1 cellular context compared by ENCODE assay signal in the genomic region with DNA sequence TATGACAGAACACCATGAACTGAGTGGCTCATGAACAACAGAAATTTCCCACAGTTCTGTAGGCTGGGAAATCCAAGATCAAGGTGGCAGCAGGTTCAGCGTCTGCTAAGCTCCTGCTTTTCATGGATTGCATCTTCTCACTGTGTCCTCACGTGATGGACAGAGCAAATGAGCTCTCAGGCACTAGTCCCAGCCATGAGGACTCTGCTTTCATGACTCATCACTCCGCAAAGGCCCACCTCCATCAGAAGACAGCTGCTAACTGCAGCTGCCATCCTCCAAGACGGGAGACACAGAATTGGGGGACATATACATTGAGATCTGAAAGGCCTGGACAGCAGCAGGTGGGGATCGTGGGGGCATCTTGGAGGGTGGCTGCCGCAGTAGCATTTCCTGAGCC.
A peak's percentile ranks its signal among the peaks of the same experiment; 100 is the strongest.
TF ChIP-seq lines count a peak whose summit lies in the region.

No MANE protein-coding gene starts in this region.

TF ChIP-seq in HepG2, 621 proteins besides CTCF, POLR2A, EP300 and RAD21:
- TF ChIP-seq PAX8 (CRISPR knock-in tag; IDR thresholded peaks at IDR 0.05; ENCODE audit: borderline replicate concordance) (no peak), CCAR2 (optimal IDR thresholded peaks at IDR 0.05; ENCODE audit: low read depth, low read length) (no peak), EZH2 (conservative IDR thresholded peaks at IDR 0.05; ENCODE audit: low read depth, low read length) (no peak), FOSL2 (CRISPR knock-in tag; IDR thresholded peaks at IDR 0.05) (peak; percentile 61), ZFP62 (CRISPR knock-in tag; IDR thresholded peaks at IDR 0.05) (no peak), ZNF558 (CRISPR knock-in tag; IDR thresholded peaks at IDR 0.05; ENCODE audit: borderline replicate concordance) (no peak), BHLHE40 (IDR thresholded peaks at IDR 0.05; ENCODE audit: low read length) (peak; percentile 62), SYNCRIP (IDR thresholded peaks at IDR 0.05; ENCODE audit: insufficient read depth, low read depth, low read length) (no peak), POLR2G (IDR thresholded peaks at IDR 0.05; ENCODE audit: low read depth, low read length) (no peak)
- TF ChIP-seq, protein P1, sequence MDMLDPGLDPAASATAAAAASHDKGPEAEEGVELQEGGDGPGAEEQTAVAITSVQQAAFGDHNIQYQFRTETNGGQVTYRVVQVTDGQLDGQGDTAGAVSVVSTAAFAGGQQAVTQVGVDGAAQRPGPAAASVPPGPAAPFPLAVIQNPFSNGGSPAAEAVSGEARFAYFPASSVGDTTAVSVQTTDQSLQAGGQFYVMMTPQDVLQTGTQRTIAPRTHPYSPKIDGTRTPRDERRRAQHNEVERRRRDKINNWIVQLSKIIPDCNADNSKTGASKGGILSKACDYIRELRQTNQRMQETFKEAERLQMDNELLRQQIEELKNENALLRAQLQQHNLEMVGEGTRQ (IDR thresholded peaks at IDR 0.05; ENCODE audit: low read depth, low read length), result peak; percentile 49
- TF ChIP-seq, protein P1 (CRISPR knock-in tag; IDR thresholded peaks at IDR 0.05; ENCODE audit: borderline replicate concordance), result no peak
- TF ChIP-seq, protein P2, sequence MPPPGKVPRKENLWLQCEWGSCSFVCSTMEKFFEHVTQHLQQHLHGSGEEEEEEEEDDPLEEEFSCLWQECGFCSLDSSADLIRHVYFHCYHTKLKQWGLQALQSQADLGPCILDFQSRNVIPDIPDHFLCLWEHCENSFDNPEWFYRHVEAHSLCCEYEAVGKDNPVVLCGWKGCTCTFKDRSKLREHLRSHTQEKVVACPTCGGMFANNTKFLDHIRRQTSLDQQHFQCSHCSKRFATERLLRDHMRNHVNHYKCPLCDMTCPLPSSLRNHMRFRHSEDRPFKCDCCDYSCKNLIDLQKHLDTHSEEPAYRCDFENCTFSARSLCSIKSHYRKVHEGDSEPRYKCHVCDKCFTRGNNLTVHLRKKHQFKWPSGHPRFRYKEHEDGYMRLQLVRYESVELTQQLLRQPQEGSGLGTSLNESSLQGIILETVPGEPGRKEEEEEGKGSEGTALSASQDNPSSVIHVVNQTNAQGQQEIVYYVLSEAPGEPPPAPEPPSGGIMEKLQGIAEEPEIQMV (CRISPR knock-in tag; IDR thresholded peaks at IDR 0.05; ENCODE audit: low read depth), result no peak
